ENCODE assay signal across 31 cellular contexts in genomic region chr16:22632621-22633020, GRCh38.
"Had no signal": no experiment of that assay in that cellular context is flagged by ENCODE, and none has a peak within 500 bp of the region (broad histone marks: within the 10 kb centered on the region; RNA-seq: fewer than 3 reads in every experiment).

No MANE protein-coding gene starts in this region.

- H3K9me3 ChIP-seq: adrenal gland, body of pancreas, breast epithelium had no signal

- H3K4me1 ChIP-seq: adrenal gland, body of pancreas, breast epithelium had no signal

- DNase-seq: activated CD4-positive, alpha-beta memory T cell treated with anti-CD3 and anti-CD28 coated beads for 36 hours; activated CD4-positive, alpha-beta T cell treated with anti-CD3 and anti-CD28 coated beads for 36 hours; activated CD4-positive, alpha-beta T cell treated with anti-CD3 and anti-CD28 coated beads, Interleukin-2, amount 50 U/mL, for 1 hour; activated CD8-positive, alpha-beta memory T cell treated with anti-CD3 and anti-CD28 coated beads, Interleukin-2, amount 50 U/mL, for 4 hours; activated gamma-delta T cell treated with Interleukin-2 at 50 U/mL for 16 hours; activated naive CD4-positive, alpha-beta T cell treated with anti-CD3 and anti-CD28 coated beads for 36 hours; activated T-cell treated with anti-CD3 and anti-CD28 coated beads for 4 hours; activated T-cell treated with anti-CD3 and anti-CD28 coated beads, Interleukin-2, amount 50 U/mL, for 4 hours; adrenal gland; body of pancreas; Kasumi-1; MG63; NCI-H1048; NCI-H1105 treated with DMSO at 0.1 percent for 48 hours; NCI-H1436; NCI-H1694; NCI-H1930; NCI-H2081 treated with DMSO at 0.1 percent for 48 hours; NCI-H226; NCI-H446 treated with DMSO at 0.1 percent for 48 hours; NCI-H524; NCI-H69; NK-92 treated with Interleukin-12 subunit alpha and Interleukin-12 subunit beta, amount 100 ng/mL, for 24 hours had no signal

- H3K4me3 ChIP-seq: adrenal gland, body of pancreas, breast epithelium, MG63, PC-9, SK-N-MC had no signal

- H3K27ac ChIP-seq: adrenal gland, body of pancreas, breast epithelium, PC-9, RWPE1, SK-N-MC had no signal

- H3K36me3 ChIP-seq: adrenal gland, breast epithelium, MG63 had no signal

- H3K27me3 ChIP-seq: adrenal gland, body of pancreas, breast epithelium had no signal

- ATAC-seq: activated CD4-positive, alpha-beta T cell treated with anti-CD3 and anti-CD28 coated beads for 36 hours; activated CD4-positive, CD25-positive, alpha-beta regulatory T cell treated with anti-CD3 and anti-CD28 coated beads, Interleukin-2, amount 50 U/mL, for 24 hours; activated naive CD4-positive, alpha-beta T cell treated with anti-CD3 and anti-CD28 coated beads, Interleukin-2, amount 50 U/mL, for 72 hours; activated T-cell treated with anti-CD3 and anti-CD28 coated beads, Interleukin-2, amount 50 U/mL, for 4 hours; body of pancreas; Right ventricle myocardium inferior; WTC11 had no signal
